ENCODE assay signal across 8 cellular contexts in the genomic region with DNA sequence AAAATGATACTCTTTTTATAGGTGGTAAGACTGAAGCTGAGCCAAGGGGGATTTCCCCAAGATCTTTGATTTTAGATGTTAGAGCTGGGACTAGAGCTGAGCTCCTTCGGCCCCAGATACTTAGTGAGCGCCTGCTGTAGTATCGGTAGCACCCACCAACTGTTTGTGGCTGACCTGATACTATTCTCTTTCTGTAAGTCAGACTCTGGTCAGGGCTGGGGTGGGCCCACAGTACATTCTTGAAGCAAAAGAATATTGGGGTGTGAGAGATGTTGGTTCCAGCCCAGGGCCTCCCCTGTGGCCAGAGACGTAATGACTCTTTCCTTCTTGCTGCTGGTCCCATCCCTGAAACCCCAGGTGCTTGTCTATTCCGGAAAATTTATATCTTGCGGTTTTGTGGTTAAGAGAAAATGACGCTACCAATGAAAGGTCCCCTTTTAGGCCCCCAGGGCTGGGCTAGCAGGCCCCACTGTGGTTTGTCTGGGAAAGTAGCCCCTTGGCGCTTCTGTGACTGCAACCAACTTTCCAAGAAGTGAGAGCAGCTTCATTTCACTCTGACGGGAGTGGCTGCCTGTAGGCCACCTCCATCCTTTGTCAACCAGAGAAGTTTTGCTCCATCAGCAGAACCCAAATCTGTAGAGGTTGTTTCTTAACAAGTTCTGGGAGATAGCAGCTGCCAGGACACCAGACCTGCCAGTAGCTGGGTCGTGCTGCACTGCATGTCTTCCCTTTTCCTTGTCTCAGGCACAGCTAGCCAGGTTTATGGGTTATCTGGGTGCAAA.
A peak's percentile ranks its signal among the peaks of the same experiment; 100 is the strongest.
DNase-seq lines count a peak whose midpoint lies in the region; ATAC-seq and TF ChIP-seq lines count a peak whose summit lies in the region.

No MANE protein-coding gene starts in this region.

- no peak overlapping the region; the same call in 1 of the 2 replicates for H2BK20ac ChIP-seq in IMR-90 (ENCODE audit: low read depth, low read length)

- H2AK9ac ChIP-seq in IMR-90 (replicated peaks; ENCODE audit: low read depth, low read length, poor library complexity), result no peak overlapping the region

- H4K8ac ChIP-seq in IMR-90 (ENCODE audit: low read depth in 2 of 2, low read length in 2 of 2), result no peak overlapping the region; a peak in 1 of 4 replicates

- peaks cover 6% of the 10 kb centered on the region; the same call in 1 of the 2 replicates for H3K36me3 ChIP-seq in IMR-90 (ENCODE audit: control insufficient read depth, insufficient read depth, low read length)
- H3K36me3 ChIP-seq in uterus, result no peaks in the 10 kb centered on the region

- no peak overlapping the region for H3K9ac ChIP-seq in IMR-90 (ENCODE audit: low read depth, low read length)

- 0 out of 2 replicates have a peak overlapping the region, but pooled peaks have one; percentile 14 for H3K18ac ChIP-seq in IMR-90 (ENCODE audit: low read depth, low read length)

- POLR2A ChIA-PET in IMR-90 (lab: Charles Lee; ENCODE audit: unreplicated experiment), result interaction anchor here (0.7 kb wide), 1 partner anchor 230 kb away, joined by 3 read pairs; no protein-coding TSS in a partner anchor

- TF ChIP-seq CTCF in IMR-90 (conservative IDR thresholded peaks at IDR 0.05; ENCODE audit: low read depth, low read length) (no peak), uterus (IDR thresholded peaks at IDR 0.05) (no peak)

- CTCF ChIA-PET in IMR-90 (lab: Yijun Ruan, JAX), result interaction anchor here (0.8 kb wide), 1 partner anchor 18 kb away, joined by 3 read pairs; no protein-coding TSS in a partner anchor

- H2BK5ac ChIP-seq in IMR-90 (ENCODE audit: low read depth, low read length, poor library complexity, severe bottlenecking), result no peak overlapping the region

- H2AK5ac ChIP-seq in IMR-90 (ENCODE audit: low read depth, low read length), result peak overlapping the region; percentile 68

- peaks cover 55% of the 10 kb centered on the region for H4K20me1 ChIP-seq in IMR-90 (ENCODE audit: insufficient read depth, low read length)

- no peaks in the 10 kb centered on the region for H3K9me3 ChIP-seq in IMR-90 (ENCODE audit: control insufficient read depth, insufficient read depth, low read length)
- H3K9me3 ChIP-seq in uterus, result no peaks in the 10 kb centered on the region

- in situ Hi-C loops in IMR-90 (cut with MboI; ENCODE audit: low sequenced_read_pairs), result loop anchor here (5.0 to 25.0 kb wide), 2 partner anchors 47 to 793 kb away; a partner anchor contains a TSS

- H3K27ac ChIP-seq in IMR-90 (ENCODE audit: insufficient read depth, low read length) (no peak overlapping the region), uterus (no peak overlapping the region)

- H3K4me1 ChIP-seq in IMR-90 (ENCODE audit: control insufficient read depth, insufficient read depth, low read length), result peaks cover 46% of the 10 kb centered on the region
- H3K4me1 ChIP-seq in uterus, result peaks cover under 1 to 17% of the 10 kb centered on the region in 2 donors

- TF ChIP-seq POLR2A in IMR-90 (IDR thresholded peaks at IDR 0.05; ENCODE audit: low read depth, low read length), result no peak
- no peak for TF ChIP-seq POLR2A in uterus (IDR thresholded peaks at IDR 0.05)

- no peak overlapping the region for H4K91ac ChIP-seq in IMR-90 (ENCODE audit: insufficient read depth, low read depth, low read length)

- no peak overlapping the region; the same call in 1 of the 2 replicates for H3K23ac ChIP-seq in IMR-90 (ENCODE audit: low read depth, low read length)

- no peak overlapping the region for H2AFZ ChIP-seq in IMR-90 (replicated peaks; ENCODE audit: low read length, poor library complexity)

- H4K5ac ChIP-seq in IMR-90 (ENCODE audit: low read depth, low read length), result no peak overlapping the region; the same call in 1 of the 2 replicates

- H3K4me2 ChIP-seq in IMR-90 (ENCODE audit: low read depth, low read length), result no peak overlapping the region

- peak; percentile 82 for ATAC-seq in GM21447 (IDR thresholded peaks at IDR 0.05; ENCODE audit: unreplicated experiment)
- ATAC-seq in IMR-90 (ENCODE audit: low read depth), result no peak

- 95% methylated on average over 3 of the region's 10 CpGs; no CpG with 5 or more reads in 1 of the 2 experiments for WGBS in IMR-90 (ENCODE audit: extremely low coverage in 2 of 2, insufficient read length in 1 of 2), 2 experiments

- intact Hi-C loops in IMR-90 (cut with micrococcal nuclease), result loop anchor here (5.0 kb wide), 2 partner anchors 42 to 192 kb away; no protein-coding TSS in a partner anchor
- intact Hi-C loops in uterus (cut with DNase I; ENCODE audit: low total_unique reads), result no loop called here

- H2BK120ac ChIP-seq in IMR-90 (ENCODE audit: low read depth, low read length), result no peak overlapping the region

- H3K56ac ChIP-seq in IMR-90 (ENCODE audit: extremely low read depth, insufficient read depth, low read length), result no peak overlapping the region

- H3K27me3 ChIP-seq in IMR-90 (ENCODE audit: control insufficient read depth, insufficient read depth, low read length) (no peaks in the 10 kb centered on the region), uterus (no peaks in the 10 kb centered on the region)

- 0 out of 3 replicates have a peak overlapping the region, but pooled peaks have one; percentile 22 for H2BK15ac ChIP-seq in IMR-90 (ENCODE audit: low read depth, low read length)

- H3K4me3 ChIP-seq in GM08714 (ENCODE audit: low read length), result peak overlapping the region; percentile 8; the same call in 1 of the 2 replicates
- H3K4me3 ChIP-seq in IMR-90 (ENCODE audit: insufficient read depth, low read depth, low read length), result no peak overlapping the region
- H3K4me3 ChIP-seq in uterus, result no peak overlapping the region

- peaks cover 61 to 86% of the 10 kb centered on the region in 2 experiments for H3K79me1 ChIP-seq in IMR-90 (ENCODE audit: low read depth in 1 of 2, low read length in 2 of 2)

- H3K4ac ChIP-seq in IMR-90 (ENCODE audit: low read depth, low read length), result peak overlapping the region; percentile 38; the same call in 1 of the 2 replicates

- dilution Hi-C loops in IMR-90 (cut with HindIII; ENCODE audit: low sequenced_read_pairs, unreplicated experiment), result no loop called here

- H3K14ac ChIP-seq in IMR-90 (replicated peaks; ENCODE audit: low read depth, low read length), result peak overlapping the region; percentile 41

- no TSS peak for BruUV-seq in IMR-90 (replicated peaks; lab: Mats Ljungman, UMichigan)

- DNase-seq in IMR-90 (peak; percentile 63), NCI-H1417 treated with DMSO at 0.1 percent for 48 hours (lab: John Stamatoyannopoulos, UW) (no peak), NCI-H1105 (lab: John Stamatoyannopoulos, UW) (no peak), uterus (no peak)
- peak; percentile 44 to 69 (median 64) for DNase-seq in activated CD8-positive, alpha-beta memory T cell treated with anti-CD3 and anti-CD28 coated beads for 48 hours (ENCODE audit: low read depth in 2 of 3, low spot score in 2 of 3)
- DNase-seq in stimulated activated CD4-positive, alpha-beta T cell treated with anti-CD3 and anti-CD28 coated beads, Interleukin-12 subunit alpha, Interleukin-12 subunit beta, amount 100 ng/mL, for 4 hours, result peak; percentile 27

- H3K9me1 ChIP-seq in IMR-90 (ENCODE audit: insufficient read depth, low read length), result peaks cover 35% of the 10 kb centered on the region

- TF ChIP-seq RAD21 in IMR-90 (IDR thresholded peaks at IDR 0.05; ENCODE audit: low read length), result no peak

TF ChIP-seq in IMR-90, 13 proteins besides CTCF, POLR2A, EP300 and RAD21:
- TF ChIP-seq, protein P1, sequence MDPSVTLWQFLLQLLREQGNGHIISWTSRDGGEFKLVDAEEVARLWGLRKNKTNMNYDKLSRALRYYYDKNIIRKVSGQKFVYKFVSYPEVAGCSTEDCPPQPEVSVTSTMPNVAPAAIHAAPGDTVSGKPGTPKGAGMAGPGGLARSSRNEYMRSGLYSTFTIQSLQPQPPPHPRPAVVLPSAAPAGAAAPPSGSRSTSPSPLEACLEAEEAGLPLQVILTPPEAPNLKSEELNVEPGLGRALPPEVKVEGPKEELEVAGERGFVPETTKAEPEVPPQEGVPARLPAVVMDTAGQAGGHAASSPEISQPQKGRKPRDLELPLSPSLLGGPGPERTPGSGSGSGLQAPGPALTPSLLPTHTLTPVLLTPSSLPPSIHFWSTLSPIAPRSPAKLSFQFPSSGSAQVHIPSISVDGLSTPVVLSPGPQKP (IDR thresholded peaks at IDR 0.05; ENCODE audit: borderline replicate concordance, low read depth, low read length), result no peak
- TF ChIP-seq RFX5 (IDR thresholded peaks at IDR 0.05; ENCODE audit: low read depth, low read length), result no peak
- TF ChIP-seq NFE2L2 (IDR thresholded peaks at IDR 0.05; ENCODE audit: low read depth, low read length), result no peak
- no peak for TF ChIP-seq CEBPB (IDR thresholded peaks at IDR 0.05; ENCODE audit: low read depth, low read length)
- TF ChIP-seq FOS (IDR thresholded peaks at IDR 0.05; ENCODE audit: low read depth, low read length), result no peak
- TF ChIP-seq CHD1 (IDR thresholded peaks at IDR 0.05; ENCODE audit: low read depth, low read length), result no peak
- TF ChIP-seq, protein P2, sequence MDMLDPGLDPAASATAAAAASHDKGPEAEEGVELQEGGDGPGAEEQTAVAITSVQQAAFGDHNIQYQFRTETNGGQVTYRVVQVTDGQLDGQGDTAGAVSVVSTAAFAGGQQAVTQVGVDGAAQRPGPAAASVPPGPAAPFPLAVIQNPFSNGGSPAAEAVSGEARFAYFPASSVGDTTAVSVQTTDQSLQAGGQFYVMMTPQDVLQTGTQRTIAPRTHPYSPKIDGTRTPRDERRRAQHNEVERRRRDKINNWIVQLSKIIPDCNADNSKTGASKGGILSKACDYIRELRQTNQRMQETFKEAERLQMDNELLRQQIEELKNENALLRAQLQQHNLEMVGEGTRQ (IDR thresholded peaks at IDR 0.05; ENCODE audit: low read depth, low read length), result no peak
- no peak for TF ChIP-seq RCOR1 (IDR thresholded peaks at IDR 0.05; ENCODE audit: insufficient replicate concordance, low read length)
- TF ChIP-seq BHLHE40 (IDR thresholded peaks at IDR 0.05; ENCODE audit: low read depth, low read length), result no peak
TF ChIP-seq in IMR-90: peak in this region for 0.

Comparison
In these comparisons a context has a peak if more than half of its experiments do, and no peak if none do; other contexts are left out.
1. DNase-seq: peak in IMR-90 (single experiment), activated CD8-positive, alpha-beta memory T cell treated with anti-CD3 and anti-CD28 coated beads for 48 hours (3 of 3) and stimulated activated CD4-positive, alpha-beta T cell treated with anti-CD3 and anti-CD28 coated beads, Interleukin-12 subunit alpha, Interleukin-12 subunit beta, amount 100 ng/mL, for 4 hours (single experiment); none in NCI-H1417 treated with DMSO at 0.1 percent for 48 hours (single experiment), NCI-H1105 (single experiment) and uterus (0 of 2).